20 cellular contexts compared by ENCODE assay signal in genomic region chr3:183296944-183297343, GRCh38. TPM values are rescaled to one million over a fixed set of nuclear protein-coding genes. Genes with fewer than 3 reads are reported as not detected.
A peak's percentile ranks its signal among the peaks of the same experiment; 100 is the strongest.
DNase-seq lines count a peak whose midpoint lies in the region; ATAC-seq and TF ChIP-seq lines count a peak whose summit lies in the region.
"Had no signal": no experiment of that assay in that cellular context is flagged by ENCODE, and none has a peak within 500 bp of the region (broad histone marks: within the 10 kb centered on the region; RNA-seq: fewer than 3 reads in every experiment).

No MANE protein-coding gene starts in this region.

- TF ChIP-seq POLR2A in IMR-90 (IDR thresholded peaks at IDR 0.05; ENCODE audit: low read depth, low read length) (no peak), ovary (IDR thresholded peaks at IDR 0.05) (no peak), testis (IDR thresholded peaks at IDR 0.05) (no peak)

- no peak overlapping the region for H3K9ac ChIP-seq in IMR-90 (ENCODE audit: low read depth, low read length)
- H3K9ac ChIP-seq in skeletal muscle tissue (ENCODE audit: low read depth in 1 of 3, low read length in 3 of 3) = peak overlapping the region in 2 of 3 donors; percentile 11 to 35
- H3K9ac ChIP-seq: BLaER1 had no signal

- no peak overlapping the region for H3K23ac ChIP-seq in IMR-90 (ENCODE audit: low read depth, low read length)

- no peak overlapping the region for H3K56ac ChIP-seq in IMR-90 (ENCODE audit: extremely low read depth, insufficient read depth, low read length)

- no peak overlapping the region for H2BK15ac ChIP-seq in IMR-90 (ENCODE audit: low read depth, low read length)

- H3K4me1 ChIP-seq in IMR-90 (ENCODE audit: control insufficient read depth, insufficient read depth, low read length) (peaks cover 12% of the 10 kb centered on the region), lower lobe of right lung (peaks cover 26% of the 10 kb centered on the region), skeletal muscle tissue (ENCODE audit: control insufficient read depth in 3 of 3, insufficient read depth in 3 of 3, low read length in 3 of 3) (peaks cover 35 to 67% (median 54%) of the 10 kb centered on the region in 3 donors), ovary (ENCODE audit: insufficient read depth) (no peaks in the 10 kb centered on the region), testis (no peaks in the 10 kb centered on the region)

- intact Hi-C loops in IMR-90 (cut with micrococcal nuclease) (no loop called here), lower lobe of right lung (cut with DNase I) (no loop called here), ovary (cut with DNase I) (loop anchor here in 1 of 4 donors (10.0 kb wide), 1 partner anchor 62 kb away; no protein-coding TSS in a partner anchor), testis (cut with DNase I; ENCODE audit: low total_unique reads) (no loop called here)

- in situ Hi-C loops in IMR-90 (cut with MboI; ENCODE audit: low sequenced_read_pairs) = no loop called here

- TF ChIP-seq EP300 in ovary (IDR thresholded peaks at IDR 0.05) = no peak

- no peaks in the 10 kb centered on the region for H3K36me3 ChIP-seq in IMR-90 (ENCODE audit: control insufficient read depth, insufficient read depth, low read length)
- H3K36me3 ChIP-seq in lower lobe of right lung = no peaks in the 10 kb centered on the region
- peaks cover 0 to 8% (median 7%) of the 10 kb centered on the region in 3 donors for H3K36me3 ChIP-seq in skeletal muscle tissue (ENCODE audit: control insufficient read depth in 3 of 3, insufficient read depth in 3 of 3, low read length in 3 of 3)
- H3K36me3 ChIP-seq in ovary = no peaks in the 10 kb centered on the region
- H3K36me3 ChIP-seq in testis (ENCODE audit: low read depth, missing control alignments) = no peaks in the 10 kb centered on the region
- H3K36me3 ChIP-seq: HAP-1, SJSA1 had no signal

- no TSS peak for BruUV-seq in IMR-90 (replicated peaks; lab: Mats Ljungman, UMichigan)

- no peak overlapping the region for H3K4me3 ChIP-seq in IMR-90 (ENCODE audit: insufficient read depth, low read depth, low read length)
- no peak overlapping the region for H3K4me3 ChIP-seq in lower lobe of right lung
- H3K4me3 ChIP-seq in skeletal muscle tissue (ENCODE audit: low read length in 3 of 3) = peak overlapping the region in 1 of 3 donors; percentile 41
- no peak overlapping the region for H3K4me3 ChIP-seq in ovary
- no peak overlapping the region for H3K4me3 ChIP-seq in testis
- H3K4me3 ChIP-seq: BLaER1, GM12878, HAP-1, SJSA1 had no signal

- H3K4me2 ChIP-seq in IMR-90 (ENCODE audit: low read depth, low read length) = no peak overlapping the region

- H2AK5ac ChIP-seq in IMR-90 (ENCODE audit: low read depth, low read length) = no peak overlapping the region

- CTCF ChIA-PET in IMR-90 (lab: Yijun Ruan, JAX) = no interaction called here

- 89% methylated on average over 5 of the region's 12 CpGs; no CpG with 5 or more reads in 1 of the 2 experiments for WGBS in IMR-90 (ENCODE audit: extremely low coverage in 2 of 2, insufficient read length in 1 of 2), 2 experiments
- 92 to 97% (median 94%) methylated on average over 12 of the region's 12 CpGs for WGBS in ovary, 3 donors
- 96 to 98% methylated on average over 12 of the region's 12 CpGs for WGBS in testis, 2 donors

- no peak overlapping the region for H4K8ac ChIP-seq in IMR-90 (ENCODE audit: low read depth in 2 of 2, low read length in 2 of 2)

- no peak overlapping the region for H2AK9ac ChIP-seq in IMR-90 (replicated peaks; ENCODE audit: low read depth, low read length, poor library complexity)

- no peak for TF ChIP-seq CTCF in IMR-90 (conservative IDR thresholded peaks at IDR 0.05; ENCODE audit: low read depth, low read length)
- TF ChIP-seq CTCF in VCaP (conservative IDR thresholded peaks at IDR 0.05) = no peak
- no peak for TF ChIP-seq CTCF in lower lobe of right lung (IDR thresholded peaks at IDR 0.05)
- TF ChIP-seq CTCF in ovary (IDR thresholded peaks at IDR 0.05) = no peak
- TF ChIP-seq CTCF in testis (IDR thresholded peaks at IDR 0.05) = no peak

- dilution Hi-C loops in IMR-90 (cut with HindIII; ENCODE audit: low sequenced_read_pairs, unreplicated experiment) = no loop called here

- H3K27me3 ChIP-seq in IMR-90 (ENCODE audit: control insufficient read depth, insufficient read depth, low read length) = no peaks in the 10 kb centered on the region
- no peaks in the 10 kb centered on the region for H3K27me3 ChIP-seq in lower lobe of right lung (ENCODE audit: low read depth)
- no peaks in the 10 kb centered on the region for H3K27me3 ChIP-seq in skeletal muscle tissue (ENCODE audit: control insufficient read depth in 3 of 3, insufficient read depth in 3 of 3, low read length in 3 of 3)
- no peaks in the 10 kb centered on the region for H3K27me3 ChIP-seq in ovary
- no peaks in the 10 kb centered on the region for H3K27me3 ChIP-seq in testis
- H3K27me3 ChIP-seq: BLaER1, SJSA1 had no signal

- H3K27ac ChIP-seq in IMR-90 (ENCODE audit: insufficient read depth, low read length) (no peak overlapping the region), VCaP (peak overlapping the region; percentile 77), lower lobe of right lung (peak overlapping the region; percentile 2), skeletal muscle tissue (ENCODE audit: low read depth, low read length) (peak overlapping the region; percentile 90), ovary (no peak overlapping the region), testis (no peak overlapping the region)
- H3K27ac ChIP-seq: BLaER1, SJSA1 had no signal

- no peak overlapping the region for H4K91ac ChIP-seq in IMR-90 (ENCODE audit: insufficient read depth, low read depth, low read length)

- no peak overlapping the region for H2BK120ac ChIP-seq in IMR-90 (ENCODE audit: low read depth, low read length)

- no peak overlapping the region for H2AFZ ChIP-seq in IMR-90 (replicated peaks; ENCODE audit: low read length, poor library complexity)

- ATAC-seq in IMR-90 (ENCODE audit: low read depth) = no peak
- peak; percentile 74 to 77 for ATAC-seq in lower lobe of right lung
- no peak for ATAC-seq in HG02840 (IDR thresholded peaks at IDR 0.05; ENCODE audit: low FRiP score, unreplicated experiment)
- ATAC-seq: CD8-positive, alpha-beta T cell; GM12878; Right ventricle myocardium inferior had no signal

- H4K20me1 ChIP-seq in IMR-90 (ENCODE audit: insufficient read depth, low read length) = no peaks in the 10 kb centered on the region
- H4K20me1 ChIP-seq: BLaER1 had no signal

- POLR2A ChIA-PET in IMR-90 (lab: Charles Lee; ENCODE audit: unreplicated experiment) = no interaction called here

- H3K9me1 ChIP-seq in IMR-90 (ENCODE audit: insufficient read depth, low read length) = no peaks in the 10 kb centered on the region

- no peak overlapping the region for H2BK20ac ChIP-seq in IMR-90 (ENCODE audit: low read depth, low read length)

- DNase-seq in IMR-90 = no peak
- DNase-seq in lower lobe of right lung = peak; percentile 57
- DNase-seq in ovary = no peak
- no peak for DNase-seq in testis
- DNase-seq: ACHN; CD8-positive, alpha-beta T cell; DND-41; NCI-H1417; NCI-H1694 treated with DMSO at 0.1 percent for 48 hours; NCI-H2081 treated with DMSO at 0.1 percent for 48 hours; NCI-H2171 treated with DMSO at 0.1 percent for 48 hours; NCI-H524 treated with DMSO at 0.1 percent for 48 hours had no signal

- H3K18ac ChIP-seq in IMR-90 (ENCODE audit: low read depth, low read length) = no peak overlapping the region

- no peak for TF ChIP-seq RAD21 in IMR-90 (IDR thresholded peaks at IDR 0.05; ENCODE audit: low read length)

- no peak overlapping the region for H4K5ac ChIP-seq in IMR-90 (ENCODE audit: low read depth, low read length)

- no peaks in the 10 kb centered on the region for H3K79me1 ChIP-seq in IMR-90 (ENCODE audit: low read depth in 1 of 2, low read length in 2 of 2)

- H2BK5ac ChIP-seq in IMR-90 (ENCODE audit: low read depth, low read length, poor library complexity, severe bottlenecking) = no peak overlapping the region

- H3K9me3 ChIP-seq in IMR-90 (ENCODE audit: control insufficient read depth, insufficient read depth, low read length) = no peaks in the 10 kb centered on the region
- no peaks in the 10 kb centered on the region for H3K9me3 ChIP-seq in lower lobe of right lung
- no peaks in the 10 kb centered on the region for H3K9me3 ChIP-seq in skeletal muscle tissue (ENCODE audit: control insufficient read depth in 3 of 3, low read length in 3 of 3)
- H3K9me3 ChIP-seq in ovary = no peaks in the 10 kb centered on the region
- H3K9me3 ChIP-seq in testis = no peaks in the 10 kb centered on the region
- H3K9me3 ChIP-seq: HAP-1, SJSA1 had no signal

- H3K14ac ChIP-seq in IMR-90 (replicated peaks; ENCODE audit: low read depth, low read length) = no peak overlapping the region

- H3K4ac ChIP-seq in IMR-90 (ENCODE audit: low read depth, low read length) = no peak overlapping the region

TF ChIP-seq in IMR-90, 13 proteins besides CTCF, POLR2A, EP300 and RAD21:
- TF ChIP-seq CHD1 (IDR thresholded peaks at IDR 0.05; ENCODE audit: low read depth, low read length) = no peak
- peak; percentile 66 for TF ChIP-seq CEBPB (IDR thresholded peaks at IDR 0.05; ENCODE audit: low read depth, low read length)

RNA-seq across cellular contexts. Expression of gene B3GNT5, which starts 43.9 kb away (rescaled TPM):
- total RNA-seq in IMR-90 (2012; rRNA removed) (3.4 and 4.4 TPM in 2 replicates), lower lobe of right lung (30.8 TPM), skeletal muscle tissue (4.2 TPM), ovary (10 to 100 TPM in 1 of 7 donors, 1 to 10 TPM in 6; 6.0 to 12.9 (median 7.6) TPM), testis (1 to 10 TPM; 5.9 to 6.3 TPM)
- polyA plus RNA-seq in IMR-90 (2012; rRNA removed) (1.4 and 1.6 TPM in 2 replicates), ovary (1 to 10 TPM; 4.1 to 4.8 TPM), testis (ENCODE audit: insufficient read depth, low read depth, low replicate concordance) (18.3 TPM)
- polyA plus RNA-seq in IMR-90 (2012; cell fraction: cytosol; rRNA removed) = 0.33 and 0.35 TPM in 2 replicates
- 0.21 and 1.7 TPM in 2 replicates for polyA plus RNA-seq in IMR-90 (2012; cell fraction: nucleus; rRNA removed; ENCODE audit: low replicate concordance)

Comparison
In these comparisons a context has a peak if more than half of its experiments do, and no peak if none do; other contexts are left out.
1. ATAC-seq: peak in lower lobe of right lung (2 of 2); none in IMR-90 (single experiment) and HG02840 (single experiment).
2. H3K27ac ChIP-seq: peak in VCaP (single experiment), lower lobe of right lung (single experiment) and skeletal muscle tissue (single experiment); none in IMR-90 (single experiment), ovary (0 of 2) and testis (0 of 2).